In the genomic region with DNA sequence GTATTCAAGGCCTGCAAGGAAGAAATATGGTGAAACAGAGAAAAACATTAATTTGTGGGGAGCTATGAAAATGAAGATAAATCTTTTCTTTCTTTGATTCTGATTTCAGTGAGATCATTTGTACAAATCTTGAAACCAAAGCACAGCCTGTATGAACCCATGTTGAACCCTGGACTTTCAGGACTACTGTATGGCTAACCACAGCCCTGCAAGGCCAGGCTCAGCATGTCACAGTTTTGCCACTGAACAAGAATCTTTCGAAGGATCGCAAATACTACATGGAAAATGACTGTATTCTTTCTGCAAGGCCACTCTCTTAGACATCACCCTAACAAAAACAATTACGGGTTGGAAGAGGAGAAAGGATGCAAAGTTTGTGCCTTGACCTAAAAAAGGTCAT, we compare ENCODE assay signal across 8 cellular contexts.
"Had no signal": no experiment of that assay in that cellular context is flagged by ENCODE, and none has a peak within 500 bp of the region (broad histone marks: within the 10 kb centered on the region; RNA-seq: fewer than 3 reads in every experiment).

No MANE protein-coding gene starts in this region.

- H2AFZ ChIP-seq: GM23338 had no signal

- H3K4me3 ChIP-seq: GM23338, K562 had no signal

- H3K4me2 ChIP-seq: GM23338 had no signal

- FAIRE-seq: H1, H54, K562 had no signal

- ATAC-seq: GM23338, K562 had no signal

- H3K27ac ChIP-seq: HL-60 had no signal

- DNase-seq: H9, HCEC 1CT, IMR-90 had no signal
